ENCODE assay signal across 6 cellular contexts in the genomic region with DNA sequence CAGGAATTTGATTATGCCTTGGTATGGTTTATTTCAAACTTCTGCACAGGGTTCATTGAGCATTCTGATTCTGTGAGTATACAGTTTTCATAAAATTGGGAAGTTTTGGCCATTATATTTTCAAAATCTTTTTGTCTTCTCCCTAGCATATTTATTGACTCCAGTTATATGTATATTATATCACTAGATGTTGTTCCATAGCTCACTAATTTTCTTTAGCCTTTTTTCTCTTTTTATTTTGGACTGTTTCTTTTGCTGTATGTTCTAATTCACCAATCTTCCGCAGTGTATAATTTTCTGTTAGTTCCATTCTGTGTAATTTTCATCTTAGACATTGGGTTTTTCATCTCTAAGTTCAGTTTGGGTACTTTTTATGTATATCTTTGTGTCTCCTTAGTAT.
"Had no signal": no experiment of that assay in that cellular context is flagged by ENCODE, and none has a peak within 500 bp of the region (broad histone marks: within the 10 kb centered on the region; RNA-seq: fewer than 3 reads in every experiment).

No MANE protein-coding gene starts in this region.

- H3K27me3 Mint-ChIP-seq: IgD-negative memory B cell had no signal

- DNase-seq: H9, HCEC 1CT, KBM-7 had no signal

- H3K4me3 Mint-ChIP-seq: GM23338, H9, IgD-negative memory B cell had no signal

- H3K27ac Mint-ChIP-seq: GM23338 had no signal

- H3K9me3 Mint-ChIP-seq: GM23338, H9, IgD-negative memory B cell had no signal

- ATAC-seq: GM23338, HepG2 had no signal
